ENCODE assay signal across 16 cellular contexts in the genomic region with DNA sequence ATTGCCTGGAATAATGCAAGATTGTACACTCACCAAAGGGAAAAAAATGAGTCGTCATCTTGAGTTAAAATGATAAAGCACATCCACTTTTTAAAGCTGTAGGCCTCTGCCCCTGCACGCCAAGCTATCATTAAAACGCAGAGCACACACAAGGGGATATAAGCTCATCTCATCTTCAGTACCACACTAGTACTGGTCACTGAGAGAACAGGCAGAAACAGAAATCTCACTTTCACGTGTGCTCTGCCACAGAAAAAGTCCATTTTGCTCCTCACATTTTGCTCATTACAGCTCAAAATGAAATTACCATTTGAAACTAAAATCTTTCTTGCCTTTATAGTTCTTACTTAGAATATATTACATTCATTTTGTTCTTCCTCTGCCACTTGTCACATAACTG.
DNase-seq lines count a peak whose midpoint lies in the region; ATAC-seq, FAIRE-seq and TF ChIP-seq lines count a peak whose summit lies in the region.
"Had no signal": no experiment of that assay in that cellular context is flagged by ENCODE, and none has a peak within 500 bp of the region (broad histone marks: within the 10 kb centered on the region; RNA-seq: fewer than 3 reads in every experiment).

No MANE protein-coding gene starts in this region.

- WGBS in GM12878 (ENCODE audit: insufficient coverage, insufficient replicate concordance, low lambda C conversion rate, missing lambda C conversion rate), result 1% methylated on average over 4 of the region's 4 CpGs
- WGBS in right lobe of liver (ENCODE audit: insufficient coverage, low coverage, low lambda C conversion rate, missing lambda C conversion rate), result 52% methylated on average over 2 of the region's 4 CpGs

- DNase-seq in GM12864 (ENCODE audit: low read depth) (peak; percentile 21), GM12878 (ENCODE audit: low read depth, low spot score) (peak; percentile 23), gastrocnemius medialis (no peak), urothelium cell line (ENCODE audit: low spot score) (no peak), CD14-positive monocyte (ENCODE audit: low spot score) (no peak), right lobe of liver (no peak)
- DNase-seq: activated T-cell treated with anti-CD3 and anti-CD28 coated beads, Interleukin-2, amount 50 U/mL, for 4 hours; aorta; foreskin melanocyte; immature natural killer cell; NCI-H226 had no signal

- no peaks in the 10 kb centered on the region for H3K27me3 ChIP-seq in GM12878 (replicated peaks in 1 of 2; ENCODE audit: control insufficient read depth in 2 of 2, insufficient read depth in 2 of 2, low read length in 1 of 2)
- H3K27me3 ChIP-seq in gastrocnemius medialis, result no peaks in the 10 kb centered on the region
- H3K27me3 ChIP-seq in right lobe of liver, result no peaks in the 10 kb centered on the region
- H3K27me3 ChIP-seq: vagina had no signal

- no peak overlapping the region for H3K4me3 Mint-ChIP-seq in CD14-positive monocyte
- H3K4me3 Mint-ChIP-seq: activated T-cell treated with anti-CD3 and anti-CD28 coated beads, Interleukin-2, amount 50 U/mL, for 4 hours; immature natural killer cell had no signal

- no peak overlapping the region for H3K27ac Mint-ChIP-seq in CD14-positive monocyte
- H3K27ac Mint-ChIP-seq: immature natural killer cell had no signal

- TF ChIP-seq RAD21 in GM12878 (IDR thresholded peaks at IDR 0.05; ENCODE audit: insufficient read depth, low read depth, low read length), result no peak

- peak overlapping the region; percentile 44; the same call in 1 of the 2 replicates for H2AFZ ChIP-seq in GM12878 (ENCODE audit: control insufficient read depth, low read depth, low read length)

- peaks cover 10% of the 10 kb centered on the region for H3K4me1 ChIP-seq in GM12878 (ENCODE audit: control insufficient read depth, insufficient read depth, low read length)
- H3K4me1 ChIP-seq in gastrocnemius medialis, result no peaks in the 10 kb centered on the region
- no peaks in the 10 kb centered on the region for H3K4me1 ChIP-seq in right lobe of liver
- H3K4me1 ChIP-seq: vagina had no signal

- no TSS peak for BruUV-seq in GM12878 (replicated peaks; lab: Mats Ljungman, UMichigan)

- CTCF ChIA-PET in GM12878 (lab: Yijun Ruan, JAX), result interaction anchor here (1.0 kb wide), 1 partner anchor 14 kb away, joined by 4 read pairs; no protein-coding TSS in a partner anchor

- peak overlapping the region; percentile 71; the same call in 1 of the 2 replicates for H3K4me2 ChIP-seq in GM12878 (ENCODE audit: control insufficient read depth, insufficient read depth)

- no peaks in the 10 kb centered on the region for H3K9me3 ChIP-seq in GM12878 (replicated peaks; ENCODE audit: control insufficient read depth, insufficient read depth, low read length)
- no peaks in the 10 kb centered on the region for H3K9me3 ChIP-seq in gastrocnemius medialis
- no peaks in the 10 kb centered on the region for H3K9me3 ChIP-seq in right lobe of liver
- H3K9me3 ChIP-seq: vagina had no signal

- SMC1A ChIA-PET in GM12878 (lab: Charles Lee; ENCODE audit: uncharacterized antibody, unreplicated experiment), result no interaction called here

- FAIRE-seq in GM12878 (lab: Jason Lieb, UNC) (peak; percentile 73), urothelium cell line (lab: Jason Lieb, UNC) (no peak)
- FAIRE-seq: D721Med had no signal

- no peak for TF ChIP-seq CTCF in GM12864 (IDR thresholded peaks at IDR 0.05; ENCODE audit: low read depth, low read length, missing control alignments)
- no peak for TF ChIP-seq CTCF in GM12878 (IDR thresholded peaks at IDR 0.05 in 2 of 3, conservative IDR thresholded peaks at IDR 0.05 in 1 of 3; ENCODE audit: control insufficient read depth in 2 of 3, extremely low read depth in 1 of 3, insufficient read depth in 1 of 3, low read depth in 3 of 3, low read length in 3 of 3)
- no peak for TF ChIP-seq CTCF in gastrocnemius medialis (IDR thresholded peaks at IDR 0.05 in 4 of 5, conservative IDR thresholded peaks at IDR 0.05 in 1 of 5)
- no peak for TF ChIP-seq CTCF in CD14-positive monocyte (IDR thresholded peaks at IDR 0.05)
- TF ChIP-seq CTCF in right lobe of liver (IDR thresholded peaks at IDR 0.05), result no peak

- H3K9me3 Mint-ChIP-seq in CD14-positive monocyte, result peaks cover 0 to 3% (median 2%) of the 10 kb centered on the region in 7 donors
- H3K9me3 Mint-ChIP-seq: activated T-cell treated with anti-CD3 and anti-CD28 coated beads, Interleukin-2, amount 50 U/mL, for 4 hours had no signal

- intact Hi-C loops in GM12878 (cut with micrococcal nuclease; ENCODE audit: unreplicated experiment) (no loop called here), gastrocnemius medialis (cut with DNase I; ENCODE audit: low total_unique reads) (no loop called here), CD14-positive monocyte (cut with micrococcal nuclease) (no loop called here), right lobe of liver (cut with DNase I) (no loop called here)

- H4K20me1 ChIP-seq in GM12878 (ENCODE audit: control insufficient read depth, insufficient read depth), result no peaks in the 10 kb centered on the region

- no peak overlapping the region for H3K27ac ChIP-seq in GM12878 (ENCODE audit: control insufficient read depth, insufficient read depth)
- no peak overlapping the region for H3K27ac ChIP-seq in gastrocnemius medialis
- H3K27ac ChIP-seq in right lobe of liver, result no peak overlapping the region
- H3K27ac ChIP-seq: vagina had no signal

- in situ Hi-C loops in GM12878 (cut with MboI), result loop anchor here (25.0 kb wide), 1 partner anchor 1757 kb away; no protein-coding TSS in a partner anchor
- in situ Hi-C loops in gastrocnemius medialis (cut with MboI; ENCODE audit: low sequenced_read_pairs in 4 of 4), result no loop called here

- peak; percentile 75 for ATAC-seq in GM19438 (IDR thresholded peaks at IDR 0.05; ENCODE audit: low read depth, unreplicated experiment)
- ATAC-seq in HG02870 (IDR thresholded peaks at IDR 0.05; ENCODE audit: unreplicated experiment), result peak; percentile 96
- peak; percentile 89 for ATAC-seq in GM12878
- no peak for ATAC-seq in gastrocnemius medialis
- ATAC-seq in right lobe of liver, result no peak
- ATAC-seq: activated CD4-positive, CD25-positive, alpha-beta regulatory T cell treated with anti-CD3 and anti-CD28 coated beads, Interleukin-2, amount 50 U/mL, for 24 hours; activated T-cell treated with anti-CD3 and anti-CD28 coated beads, Interleukin-2, amount 50 U/mL, for 4 hours had no signal

- H3K36me3 ChIP-seq in GM12878 (ENCODE audit: control insufficient read depth in 2 of 2, insufficient read depth in 2 of 2, low read length in 1 of 2) (no peaks in the 10 kb centered on the region), gastrocnemius medialis (no peaks in the 10 kb centered on the region), right lobe of liver (no peaks in the 10 kb centered on the region)
- H3K36me3 ChIP-seq: vagina had no signal

- POLR2A ChIA-PET in GM12878 (lab: Charles Lee), result no interaction called here

- H3K4me1 Mint-ChIP-seq in CD14-positive monocyte, result peaks cover 5% of the 10 kb centered on the region

- no peak overlapping the region for H3K9ac ChIP-seq in GM12878 (ENCODE audit: control insufficient read depth, insufficient read depth, low read length)

- no peak for TF ChIP-seq EP300 in GM12878 (IDR thresholded peaks at IDR 0.05; ENCODE audit: borderline replicate concordance in 1 of 2, control insufficient read depth in 1 of 2, low read depth in 2 of 2, low read length in 2 of 2)

- no peaks in the 10 kb centered on the region for H3K79me2 ChIP-seq in GM12878 (ENCODE audit: control insufficient read depth, insufficient read depth, low read length)

- TF ChIP-seq POLR2A in GM12878 (IDR thresholded peaks at IDR 0.05; ENCODE audit: low read depth, low read length), result no peak
- TF ChIP-seq POLR2A in gastrocnemius medialis (IDR thresholded peaks at IDR 0.05), result no peak
- TF ChIP-seq POLR2A in right lobe of liver (IDR thresholded peaks at IDR 0.05), result no peak

- RAD21 ChIA-PET in GM12878 (lab: Charles Lee; ENCODE audit: unreplicated experiment), result no interaction called here

- H3K36me3 Mint-ChIP-seq in CD14-positive monocyte, result no peaks in the 10 kb centered on the region
- H3K36me3 Mint-ChIP-seq: immature natural killer cell had no signal

- H3K4me3 ChIP-seq in GM12864 (ENCODE audit: low read depth, low read length) (no peak overlapping the region), GM12878 (no peak overlapping the region), gastrocnemius medialis (no peak overlapping the region), right lobe of liver (no peak overlapping the region)
- H3K4me3 ChIP-seq: vagina had no signal

- H3K27me3 Mint-ChIP-seq in CD14-positive monocyte (ENCODE audit: low read depth in 3 of 3), result peaks cover 0 to 4% (median 1%) of the 10 kb centered on the region in 3 donors

TF ChIP-seq in GM12878, 131 proteins besides CTCF, POLR2A, EP300 and RAD21 (continues in another document):
- TF ChIP-seq JUNB (IDR thresholded peaks at IDR 0.05) (peak; percentile 75), ETV6 (conservative IDR thresholded peaks at IDR 0.05 in 1 of 2, IDR thresholded peaks at IDR 0.05 in 1 of 2; ENCODE audit: borderline replicate concordance in 1 of 2, low read depth in 1 of 2) (0 out of 4 replicates have a peak, but pooled peaks of 1 of the 2 experiments have one; percentile 44), NFXL1 (IDR thresholded peaks at IDR 0.05; ENCODE audit: borderline replicate concordance) (no peak)
- TF ChIP-seq, protein P1, sequence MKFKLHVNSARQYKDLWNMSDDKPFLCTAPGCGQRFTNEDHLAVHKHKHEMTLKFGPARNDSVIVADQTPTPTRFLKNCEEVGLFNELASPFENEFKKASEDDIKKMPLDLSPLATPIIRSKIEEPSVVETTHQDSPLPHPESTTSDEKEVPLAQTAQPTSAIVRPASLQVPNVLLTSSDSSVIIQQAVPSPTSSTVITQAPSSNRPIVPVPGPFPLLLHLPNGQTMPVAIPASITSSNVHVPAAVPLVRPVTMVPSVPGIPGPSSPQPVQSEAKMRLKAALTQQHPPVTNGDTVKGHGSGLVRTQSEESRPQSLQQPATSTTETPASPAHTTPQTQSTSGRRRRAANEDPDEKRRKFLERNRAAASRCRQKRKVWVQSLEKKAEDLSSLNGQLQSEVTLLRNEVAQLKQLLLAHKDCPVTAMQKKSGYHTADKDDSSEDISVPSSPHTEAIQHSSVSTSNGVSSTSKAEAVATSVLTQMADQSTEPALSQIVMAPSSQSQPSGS (IDR thresholded peaks at IDR 0.05; ENCODE audit: low read length), result peak; percentile 25; the same call in 1 of the 2 replicates

Comparison
In these comparisons a context has a peak if more than half of its experiments do, and no peak if none do; other contexts are left out.
1. DNase-seq: peak in GM12864 (single experiment) and GM12878 (single experiment); none in gastrocnemius medialis (0 of 2), urothelium cell line (single experiment), CD14-positive monocyte (single experiment) and right lobe of liver (0 of 3).
2. ATAC-seq: peak in GM19438 (single experiment), HG02870 (single experiment) and GM12878 (single experiment); none in gastrocnemius medialis (0 of 2) and right lobe of liver (0 of 4).